ENCODE assay signal across 9 cellular contexts in genomic region chr1:14923400-14924011, GRCh38.
DNase-seq lines count a peak whose midpoint lies in the region; ATAC-seq, FAIRE-seq and TF ChIP-seq lines count a peak whose summit lies in the region.
"Had no signal": no experiment of that assay in that cellular context is flagged by ENCODE, and none has a peak within 500 bp of the region (broad histone marks: within the 10 kb centered on the region; RNA-seq: fewer than 3 reads in every experiment).

No MANE protein-coding gene starts in this region.

- RAD21 ChIA-PET in GM12878 (lab: Charles Lee; ENCODE audit: unreplicated experiment) = no interaction called here

- TF ChIP-seq EP300 in GM12878 (IDR thresholded peaks at IDR 0.05; ENCODE audit: borderline replicate concordance in 1 of 2, control insufficient read depth in 1 of 2, low read depth in 2 of 2, low read length in 2 of 2) (no peak), transverse colon (IDR thresholded peaks at IDR 0.05; ENCODE audit: low read depth) (no peak)

- SMC1A ChIA-PET in GM12878 (lab: Charles Lee; ENCODE audit: uncharacterized antibody, unreplicated experiment) = no interaction called here

- no peak for DNase-seq in cardiac muscle cell (ENCODE audit: low read depth in 1 of 2, low spot score in 1 of 2)
- DNase-seq in left ventricle myocardium superior = no peak
- no peak for DNase-seq in GM12878 (ENCODE audit: low read depth, low spot score)
- DNase-seq in mesenchymal stem cell = no peak
- DNase-seq in transverse colon = no peak
- no peak for DNase-seq in HT-29 (ENCODE audit: low spot score)
- no peak for DNase-seq in Kasumi-1 (lab: John Stamatoyannopoulos, UW)
- DNase-seq: NCI-H748 treated with DMSO at 0.1 percent for 48 hours had no signal

- peak overlapping the region; percentile 88 for H2BK15ac ChIP-seq in mesenchymal stem cell (ENCODE audit: low read depth, poor library complexity, severe bottlenecking)

- H4K8ac ChIP-seq in mesenchymal stem cell (ENCODE audit: low read length) = peak overlapping the region; percentile 99

- FAIRE-seq in GM12878 (lab: Jason Lieb, UNC) = no peak

- TF ChIP-seq CTCF in cardiac muscle cell (IDR thresholded peaks at IDR 0.05; ENCODE audit: low read depth, low read length) (no peak), GM12878 (IDR thresholded peaks at IDR 0.05 in 2 of 3, conservative IDR thresholded peaks at IDR 0.05 in 1 of 3; ENCODE audit: control insufficient read depth in 2 of 3, extremely low read depth in 1 of 3, insufficient read depth in 1 of 3, low read depth in 3 of 3, low read length in 3 of 3) (no peak), transverse colon (IDR thresholded peaks at IDR 0.05) (no peak)

- no peaks in the 10 kb centered on the region for H3K27me3 ChIP-seq in cardiac muscle cell
- H3K27me3 ChIP-seq in GM12878 (replicated peaks in 1 of 2; ENCODE audit: control insufficient read depth in 2 of 2, insufficient read depth in 2 of 2, low read length in 1 of 2) = peaks cover 2 to 15% of the 10 kb centered on the region in 2 experiments; a peak in 3 of 4 replicates
- no peaks in the 10 kb centered on the region for H3K27me3 ChIP-seq in mesenchymal stem cell (ENCODE audit: control insufficient read depth in 1 of 2, insufficient read depth in 1 of 2, low read length in 2 of 2)
- H3K27me3 ChIP-seq in transverse colon = peaks cover 26% of the 10 kb centered on the region

- intact Hi-C loops in left ventricle myocardium superior (cut with micrococcal nuclease) (loop anchor here (5.0 kb wide), 1 partner anchor 104 kb away; no protein-coding TSS in a partner anchor), GM12878 (cut with micrococcal nuclease; ENCODE audit: unreplicated experiment) (loop anchor here (10.0 kb wide), 2 partner anchors 181 to 319 kb away; no protein-coding TSS in a partner anchor), transverse colon (cut with DNase I; ENCODE audit: low total_unique reads) (no loop called here)

- peak overlapping the region in 1 of 2 experiments; percentile 44 for H3K14ac ChIP-seq in mesenchymal stem cell (ENCODE audit: low read length in 2 of 2)

- no peak overlapping the region for H3K9ac ChIP-seq in GM12878 (ENCODE audit: control insufficient read depth, insufficient read depth, low read length)
- peak overlapping the region; percentile 54 for H3K9ac ChIP-seq in mesenchymal stem cell (ENCODE audit: low read length)

- TF ChIP-seq RAD21 in GM12878 (IDR thresholded peaks at IDR 0.05; ENCODE audit: insufficient read depth, low read depth, low read length) = no peak

- H2BK120ac ChIP-seq in mesenchymal stem cell (ENCODE audit: low read depth, low read length) = peak overlapping the region; percentile 81

- peaks cover 3% of the 10 kb centered on the region for H3K4me1 ChIP-seq in cardiac muscle cell (ENCODE audit: low read depth)
- no peaks in the 10 kb centered on the region for H3K4me1 ChIP-seq in GM12878 (ENCODE audit: control insufficient read depth, insufficient read depth, low read length)
- peaks cover 26% of the 10 kb centered on the region for H3K4me1 ChIP-seq in mesenchymal stem cell (ENCODE audit: control insufficient read depth, insufficient read depth, low read depth, low read length)
- peaks cover 5 to 12% (median 9%) of the 10 kb centered on the region in 4 donors for H3K4me1 ChIP-seq in transverse colon

- H3K4ac ChIP-seq in mesenchymal stem cell (ENCODE audit: low read depth in 1 of 2, low read length in 2 of 2) = peak overlapping the region; percentile 64 to 85

- H3K4me3 ChIP-seq in cardiac muscle cell = peak overlapping the region; percentile 19
- H3K4me3 ChIP-seq in GM12878 = no peak overlapping the region
- H3K4me3 ChIP-seq in mesenchymal stem cell (ENCODE audit: insufficient read depth in 1 of 2, low read depth in 1 of 2, low read length in 2 of 2) = peak overlapping the region; percentile 66 to 74
- H3K4me3 ChIP-seq in transverse colon = peak overlapping the region in 3 of 4 donors; percentile 45 to 64 (median 61)

- in situ Hi-C loops in GM12878 (cut with MboI) (no loop called here), transverse colon (cut with MboI; ENCODE audit: low pct_ligation_motif_present in 1 of 4, low pct_unique_long_range_greater_than_20kb in 1 of 4, low sequenced_read_pairs in 3 of 4) (loop anchor here in 1 of 4 donors (10.0 kb wide), 1 partner anchor 101 kb away; no protein-coding TSS in a partner anchor)

- H3K79me2 ChIP-seq in GM12878 (ENCODE audit: control insufficient read depth, insufficient read depth, low read length) = no peaks in the 10 kb centered on the region

- ATAC-seq in left ventricle myocardium superior = no peak
- ATAC-seq in GM12878 = peak; percentile 8; the same call in 2 of the 3 replicates
- ATAC-seq in HG02763 (IDR thresholded peaks at IDR 0.05; ENCODE audit: unreplicated experiment) = no peak

- POLR2A ChIA-PET in GM12878 (lab: Charles Lee) = interaction anchor here (0.6 kb wide), 1 partner anchor 187 kb away, joined by 3 read pairs; no protein-coding TSS in a partner anchor

- peak overlapping the region in 1 of 2 experiments; percentile 35 for H3K23ac ChIP-seq in mesenchymal stem cell (ENCODE audit: low read length in 2 of 2)

- no peak overlapping the region for H3K27ac ChIP-seq in cardiac muscle cell
- no peak overlapping the region for H3K27ac ChIP-seq in GM12878 (ENCODE audit: control insufficient read depth, insufficient read depth)
- H3K27ac ChIP-seq in mesenchymal stem cell (ENCODE audit: low read length, poor library complexity, severe bottlenecking) = no peak overlapping the region
- peak overlapping the region in 3 of 4 donors; percentile 6 to 43 (median 12) for H3K27ac ChIP-seq in transverse colon

- BruUV-seq in GM12878 (replicated peaks; lab: Mats Ljungman, UMichigan) = no TSS peak

- no peaks in the 10 kb centered on the region for H3K36me3 ChIP-seq in cardiac muscle cell
- H3K36me3 ChIP-seq in GM12878 (ENCODE audit: control insufficient read depth in 2 of 2, insufficient read depth in 2 of 2, low read length in 1 of 2) = no peaks in the 10 kb centered on the region
- no peaks in the 10 kb centered on the region for H3K36me3 ChIP-seq in mesenchymal stem cell (ENCODE audit: control insufficient read depth in 1 of 2, insufficient read depth in 2 of 2, low read depth in 1 of 2, low read length in 2 of 2)
- no peaks in the 10 kb centered on the region for H3K36me3 ChIP-seq in transverse colon

- H2AFZ ChIP-seq in GM12878 (ENCODE audit: control insufficient read depth, low read depth, low read length) = no peak overlapping the region; the same call in 1 of the 2 replicates
- H2AFZ ChIP-seq in mesenchymal stem cell (ENCODE audit: low read depth, low read length) = peak overlapping the region; percentile 88

- H3K9me3 ChIP-seq in cardiac muscle cell (ENCODE audit: low read depth) (no peaks in the 10 kb centered on the region), GM12878 (replicated peaks; ENCODE audit: control insufficient read depth, insufficient read depth, low read length) (no peaks in the 10 kb centered on the region), mesenchymal stem cell (ENCODE audit: control insufficient read depth, low read length) (no peaks in the 10 kb centered on the region), transverse colon (no peaks in the 10 kb centered on the region)

- H3K4me2 ChIP-seq in GM12878 (ENCODE audit: control insufficient read depth, insufficient read depth) (0 out of 2 replicates have a peak overlapping the region, but pooled peaks have one; percentile 42), mesenchymal stem cell (ENCODE audit: low read length, poor library complexity, severe bottlenecking) (peak overlapping the region; percentile 49)

- CTCF ChIA-PET in GM12878 (lab: Yijun Ruan, JAX) = no interaction called here

- H4K91ac ChIP-seq in mesenchymal stem cell (ENCODE audit: low read length) = peak overlapping the region; percentile 98

- no peaks in the 10 kb centered on the region for H4K20me1 ChIP-seq in GM12878 (ENCODE audit: control insufficient read depth, insufficient read depth)

- TF ChIP-seq POLR2A in GM12878 (IDR thresholded peaks at IDR 0.05; ENCODE audit: low read depth, low read length) (no peak), transverse colon (IDR thresholded peaks at IDR 0.05) (no peak)

- peaks cover 10% of the 10 kb centered on the region for H3K79me1 ChIP-seq in mesenchymal stem cell (replicated peaks; ENCODE audit: low read length, poor library complexity, severe bottlenecking)

- no peak overlapping the region for H2BK5ac ChIP-seq in mesenchymal stem cell (ENCODE audit: low read depth, low read length, poor library complexity, severe bottlenecking)

- peak overlapping the region; percentile 75 to 92 for H2BK12ac ChIP-seq in mesenchymal stem cell (ENCODE audit: low read length in 2 of 2)

- peak overlapping the region; percentile 63 for H2AK5ac ChIP-seq in mesenchymal stem cell (ENCODE audit: low read length, severe bottlenecking)

- WGBS in GM12878 (ENCODE audit: insufficient coverage, insufficient replicate concordance, low lambda C conversion rate, missing lambda C conversion rate) = 43% methylated on average over 26 of the region's 31 CpGs
- WGBS in mesenchymal stem cell = 22% methylated on average over 24 of the region's 31 CpGs
- WGBS in transverse colon (ENCODE audit: low coverage in 1 of 2), 2 donors = 22% methylated on average over 31 of the region's 31 CpGs; no CpG with 5 or more reads in 1 of the 2 donors

- H3K18ac ChIP-seq in mesenchymal stem cell (ENCODE audit: low read depth in 1 of 2, low read length in 2 of 2) = peak overlapping the region; percentile 69 to 94

TF ChIP-seq in GM12878, 131 proteins besides CTCF, POLR2A, EP300 and RAD21:
- no peak for TF ChIP-seq CREB1 (IDR thresholded peaks at IDR 0.05; ENCODE audit: low read depth)
- no peak for TF ChIP-seq NR2C1 (IDR thresholded peaks at IDR 0.05)
- no peak for TF ChIP-seq EGR1 (IDR thresholded peaks at IDR 0.05; ENCODE audit: borderline replicate concordance in 1 of 2, low read depth in 2 of 2, low read length in 2 of 2)
- no peak for TF ChIP-seq SREBF1 (IDR thresholded peaks at IDR 0.05; ENCODE audit: low read length)
- no peak for TF ChIP-seq JUND (IDR thresholded peaks at IDR 0.05; ENCODE audit: low read depth, low read length)
- TF ChIP-seq NRF1 (conservative IDR thresholded peaks at IDR 0.05; ENCODE audit: low read depth, low read length) = no peak
- TF ChIP-seq EZH2 (IDR thresholded peaks at IDR 0.05; ENCODE audit: borderline replicate concordance, control insufficient read depth, low read depth, low read length) = no peak
- no peak for TF ChIP-seq MYB (IDR thresholded peaks at IDR 0.05; ENCODE audit: borderline replicate concordance, low read depth, low read length)
- TF ChIP-seq USF1 (IDR thresholded peaks at IDR 0.05; ENCODE audit: borderline replicate concordance, extremely low read length, insufficient read depth, low read depth, low read length) = no peak

Comparison
In these comparisons a context has a peak if more than half of its experiments do, and no peak if none do; other contexts are left out.
1. H3K27ac ChIP-seq: peak in transverse colon (3 of 4); none in cardiac muscle cell (single experiment), GM12878 (single experiment) and mesenchymal stem cell (single experiment).